11 cellular contexts compared by ENCODE assay signal in genomic region chr1:9542425-9542824, GRCh38. TPM values are rescaled to one million over a fixed set of nuclear protein-coding genes. Genes with fewer than 3 reads are reported as not detected.
DNase-seq lines count a peak whose midpoint lies in the region; ATAC-seq, FAIRE-seq and TF ChIP-seq lines count a peak whose summit lies in the region.
"Had no signal": no experiment of that assay in that cellular context is flagged by ENCODE, and none has a peak within 500 bp of the region (broad histone marks: within the 10 kb centered on the region; RNA-seq: fewer than 3 reads in every experiment).

No MANE protein-coding gene starts in this region.

- peaks cover 31% of the 10 kb centered on the region for H3K4me1 ChIP-seq in stomach smooth muscle (ENCODE audit: control insufficient read depth, insufficient read depth, low read length)

- TF ChIP-seq POLR2A in H54 (IDR thresholded peaks at IDR 0.05; ENCODE audit: low read depth, low read length), result no peak

- H3K9ac ChIP-seq in stomach smooth muscle (ENCODE audit: low read length in 2 of 2), result no peak overlapping the region

- no peaks in the 10 kb centered on the region for H3K9me3 ChIP-seq in stomach smooth muscle (ENCODE audit: control insufficient read depth in 2 of 2, low read length in 2 of 2)

- peak overlapping the region; percentile 52 to 61 for H3K4me3 Mint-ChIP-seq in activated T-cell treated with anti-CD3 and anti-CD28 coated beads, Interleukin-2, amount 50 U/mL, for 72 hours

- DNase-seq in activated T-cell treated with anti-CD3 and anti-CD28 coated beads, Interleukin-2, amount 50 U/mL, for 72 hours, result no peak
- no peak for DNase-seq in activated T-cell treated with anti-CD3 and anti-CD28 coated beads, Interleukin-2, amount 50 U/mL, for 48 hours
- peak; percentile 23 for DNase-seq in glomerular endothelial cell (ENCODE audit: extremely low read depth, low read depth, low spot score)
- no peak for DNase-seq in H54 (ENCODE audit: insufficient read length, low spot score)
- no peak for DNase-seq in cortex of kidney (lab: John Stamatoyannopoulos, UW)
- no peak for DNase-seq in dedifferentiated amniotic fluid mesenchymal stem cell (ENCODE audit: extremely low spot score)
- DNase-seq: HCEC 1CT; MV-4-11; stimulated activated CD4-positive, alpha-beta T cell treated with anti-CD3 and anti-CD28 coated beads, Interleukin-2, amount 100 ng/mL, for 24 hours had no signal

- peak overlapping the region in 1 of 2 donors; percentile 29 for H3K4me3 ChIP-seq in stomach smooth muscle (ENCODE audit: low read length in 2 of 2)

- FAIRE-seq in H54 (lab: Jason Lieb, UNC), result no peak

- peaks cover 3 to 5% of the 10 kb centered on the region in 2 donors for H3K36me3 Mint-ChIP-seq in activated T-cell treated with anti-CD3 and anti-CD28 coated beads, Interleukin-2, amount 50 U/mL, for 72 hours (ENCODE audit: insufficient read depth in 2 of 2)

- H3K36me3 ChIP-seq in stomach smooth muscle (ENCODE audit: control insufficient read depth in 2 of 2, insufficient read depth in 2 of 2, low read length in 2 of 2), result no peaks in the 10 kb centered on the region

- no peak overlapping the region for H3K27ac Mint-ChIP-seq in activated T-cell treated with anti-CD3 and anti-CD28 coated beads, Interleukin-2, amount 50 U/mL, for 72 hours

- H3K27ac ChIP-seq in VCaP (peak overlapping the region; percentile 96), stomach smooth muscle (ENCODE audit: low read length) (peak overlapping the region; percentile 24)

- H3K4me1 Mint-ChIP-seq in activated T-cell treated with anti-CD3 and anti-CD28 coated beads, Interleukin-2, amount 50 U/mL, for 72 hours (ENCODE audit: low read depth), result peaks cover 51% of the 10 kb centered on the region

- TF ChIP-seq CTCF in VCaP (conservative IDR thresholded peaks at IDR 0.05), result no peak

- ATAC-seq in activated T-cell treated with anti-CD3 and anti-CD28 coated beads, Interleukin-2, amount 50 U/mL, for 72 hours (replicated peaks in 1 of 2), result no peak

- no peaks in the 10 kb centered on the region for H3K27me3 Mint-ChIP-seq in activated T-cell treated with anti-CD3 and anti-CD28 coated beads, Interleukin-2, amount 50 U/mL, for 72 hours (ENCODE audit: low read depth)

- H3K9me3 Mint-ChIP-seq in activated T-cell treated with anti-CD3 and anti-CD28 coated beads, Interleukin-2, amount 50 U/mL, for 72 hours, result no peaks in the 10 kb centered on the region

- no peaks in the 10 kb centered on the region for H3K27me3 ChIP-seq in stomach smooth muscle (ENCODE audit: control insufficient read depth in 1 of 2, insufficient read depth in 2 of 2, low read length in 2 of 2)

RNA-seq across cellular contexts. Expression of gene SLC25A33, which starts 3.2 kb away (rescaled TPM):
- 1 to 10 TPM; 5.9 to 7.0 TPM for total RNA-seq in activated T-cell treated with anti-CD3 and anti-CD28 coated beads, Interleukin-2, amount 50 U/mL, for 72 hours
- 6.2 and 8.1 TPM in 2 replicates for total RNA-seq in glomerular endothelial cell

RNA-seq across cellular contexts. Expression of gene TMEM201, which starts 46.3 kb away (rescaled TPM):
- total RNA-seq in activated T-cell treated with anti-CD3 and anti-CD28 coated beads, Interleukin-2, amount 50 U/mL, for 72 hours, result 10 to 100 TPM in 1 of 2 donors, 1 to 10 TPM in 1; 9.3 to 14.0 TPM
- total RNA-seq in glomerular endothelial cell, result 13.5 and 20.2 TPM in 2 replicates
